10 cellular contexts compared by ENCODE assay signal in the genomic region with DNA sequence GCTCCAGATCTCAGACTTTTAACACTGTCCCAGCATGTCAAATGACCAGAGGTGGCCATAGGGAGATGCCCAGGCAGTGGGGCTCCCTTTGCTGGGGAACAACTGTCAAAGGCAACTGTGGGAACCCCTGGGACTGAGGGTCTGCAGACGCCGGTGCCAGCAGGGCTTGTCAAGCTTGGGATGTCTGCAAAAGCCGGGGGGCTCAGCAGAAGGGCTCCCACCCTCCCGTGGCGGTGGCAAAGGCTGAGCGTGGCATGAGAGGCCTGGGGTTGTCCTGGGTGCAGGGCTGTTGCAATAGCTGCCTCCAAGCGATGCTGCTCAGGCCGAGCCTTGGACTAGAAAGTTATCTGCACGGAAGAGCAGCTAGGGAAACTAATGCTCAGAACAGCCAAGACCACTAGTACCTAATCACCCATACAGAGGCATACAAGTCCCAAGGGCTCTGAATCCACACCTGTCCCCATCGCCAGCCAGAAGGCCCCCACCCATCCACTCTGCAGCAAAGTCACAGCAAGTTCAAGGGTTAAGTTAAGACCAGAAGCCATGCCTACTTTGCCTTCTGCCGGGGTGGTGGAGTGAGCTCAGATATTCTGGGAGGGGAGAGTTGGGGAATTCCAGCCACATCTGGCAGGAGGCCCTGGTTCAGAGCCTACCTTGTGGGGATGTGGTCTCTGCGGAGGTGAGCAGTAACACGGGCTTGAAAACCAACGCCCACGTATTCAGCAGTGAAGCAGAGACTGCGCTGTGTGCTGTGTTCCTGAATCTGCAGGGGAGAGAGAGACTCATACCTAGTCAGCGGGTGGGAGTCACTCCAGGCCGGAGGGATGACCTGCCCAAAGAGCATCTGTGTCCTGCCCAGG. TPM values are rescaled to one million over a fixed set of nuclear protein-coding genes. Genes with fewer than 3 reads are reported as not detected.
DNase-seq lines count a peak whose midpoint lies in the region; ATAC-seq, FAIRE-seq and TF ChIP-seq lines count a peak whose summit lies in the region.
"Had no signal": no experiment of that assay in that cellular context is flagged by ENCODE, and none has a peak within 500 bp of the region (broad histone marks: within the 10 kb centered on the region; RNA-seq: fewer than 3 reads in every experiment).

No MANE protein-coding gene starts in this region.

- TF ChIP-seq POLR2A in GM12892 (IDR thresholded peaks at IDR 0.05; ENCODE audit: low read depth, low read length), result no peak
- TF ChIP-seq POLR2A in H1 (IDR thresholded peaks at IDR 0.05; ENCODE audit: control extremely low read depth in 1 of 2, low read depth in 2 of 2, low read length in 2 of 2), result no peak

- DNase-seq in GM12892 (ENCODE audit: insufficient read length), result peak; percentile 76
- no peak for DNase-seq in H1 (ENCODE audit: low read depth in 1 of 2, low spot score in 2 of 2)
- no peak for DNase-seq in Right ventricle myocardium superior
- DNase-seq in left colon, result no peak
- no peak for DNase-seq in mesenchymal stem cell
- DNase-seq in NCI-H1417 treated with DMSO at 0.1 percent for 48 hours (lab: John Stamatoyannopoulos, UW), result no peak
- DNase-seq: NCI-H187, posterior cingulate gyrus had no signal

- H3K4me1 ChIP-seq in H1 (replicated peaks in 1 of 4; ENCODE audit: control insufficient read depth in 3 of 4, insufficient read depth in 4 of 4, low read length in 3 of 4) (peaks cover 0 to 27% (median 9%) of the 10 kb centered on the region in 4 experiments; a peak in 6 of 7 replicates), mesenchymal stem cell (ENCODE audit: control insufficient read depth, insufficient read depth, low read depth, low read length) (peaks cover 26% of the 10 kb centered on the region)

- no peak overlapping the region for H4K5ac ChIP-seq in H1 (ENCODE audit: insufficient read length, low read depth, low read length)

- H4K8ac ChIP-seq in H1 (ENCODE audit: extremely low read depth, insufficient read depth, low read length) (0 out of 2 replicates have a peak overlapping the region, but pooled peaks have one; percentile 4), mesenchymal stem cell (ENCODE audit: low read length) (no peak overlapping the region)

- H4K20me1 ChIP-seq in H1 (replicated peaks in 1 of 2; ENCODE audit: control insufficient read depth in 1 of 2, insufficient read depth in 2 of 2, low read length in 2 of 2), result peaks cover 10 to 35% of the 10 kb centered on the region in 2 experiments

- CTCF ChIA-PET in H1 (lab: Charles Lee; ENCODE audit: partially characterized antibody), result interaction anchor here (1.0 to 4.4 kb wide), 5 partner anchors 10 to 27 kb away, joined by 3 to 29 read pairs (median 4); no protein-coding TSS in a partner anchor

- H3K27me3 ChIP-seq in H1 (replicated peaks in 1 of 4; ENCODE audit: control insufficient read depth in 3 of 4, extremely low read depth in 1 of 4, insufficient read depth in 3 of 4, low read length in 3 of 4) (peaks cover 0 to 2% (median 0%) of the 10 kb centered on the region in 4 experiments; a peak in 3 of 7 replicates), mesenchymal stem cell (ENCODE audit: control insufficient read depth in 1 of 2, insufficient read depth in 1 of 2, low read length in 2 of 2) (peaks cover 16 to 46% of the 10 kb centered on the region in 2 experiments)

- peak; percentile 99 for FAIRE-seq in GM12892 (lab: Jason Lieb, UNC)
- no peak for FAIRE-seq in H1 (lab: Jason Lieb, UNC)

- no peak for TF ChIP-seq CTCF in H1 (IDR thresholded peaks at IDR 0.05; ENCODE audit: control extremely low read depth in 1 of 3, insufficient read depth in 1 of 3, low read depth in 1 of 3, low read length in 3 of 3)

- no peak overlapping the region for H3K56ac ChIP-seq in H1 (replicated peaks; ENCODE audit: insufficient read length, low read depth, low read length)

- H3K79me1 ChIP-seq in H1 (ENCODE audit: low read depth, low read length) (peaks cover 5% of the 10 kb centered on the region), mesenchymal stem cell (replicated peaks; ENCODE audit: low read length, poor library complexity, severe bottlenecking) (peaks cover 27% of the 10 kb centered on the region)

- TF ChIP-seq EP300 in H1 (IDR thresholded peaks at IDR 0.05; ENCODE audit: borderline replicate concordance in 1 of 2, low read depth in 2 of 2, low read length in 2 of 2), result no peak

- H3K79me2 ChIP-seq in H1 (ENCODE audit: control insufficient read depth in 1 of 2, insufficient read depth in 2 of 2, low read length in 2 of 2), result 0 out of 4 replicates have a peak, but pooled peaks cover 0 to 2% of the 10 kb centered on the region in 2 experiments

- H2AFZ ChIP-seq in H1 (ENCODE audit: low read length) (no peak overlapping the region), mesenchymal stem cell (ENCODE audit: low read depth, low read length) (no peak overlapping the region)

- H3K4me2 ChIP-seq in H1 (ENCODE audit: insufficient read depth in 1 of 2, low read depth in 2 of 2, low read length in 2 of 2) (no peak overlapping the region), mesenchymal stem cell (ENCODE audit: low read length, poor library complexity, severe bottlenecking) (no peak overlapping the region)

- H2BK120ac ChIP-seq in H1 (replicated peaks; ENCODE audit: low read depth, low read length), result no peak overlapping the region
- no peak overlapping the region for H2BK120ac ChIP-seq in mesenchymal stem cell (ENCODE audit: low read depth, low read length)

- no peak overlapping the region for H2BK20ac ChIP-seq in H1 (ENCODE audit: low read length)

- no peak overlapping the region for H2AK5ac ChIP-seq in H1 (ENCODE audit: low read depth, low read length)
- H2AK5ac ChIP-seq in mesenchymal stem cell (ENCODE audit: low read length, severe bottlenecking), result no peak overlapping the region

- peak; percentile 41 for ATAC-seq in GM19455 (IDR thresholded peaks at IDR 0.05; ENCODE audit: unreplicated experiment)
- ATAC-seq in HG03432 (IDR thresholded peaks at IDR 0.05; ENCODE audit: unreplicated experiment), result peak; percentile 47
- no peak for ATAC-seq in Right ventricle myocardium superior (ENCODE audit: poor library complexity)
- no peak for ATAC-seq in left colon

- H3K23ac ChIP-seq in H1 (ENCODE audit: insufficient read length), result no peak overlapping the region
- H3K23ac ChIP-seq in mesenchymal stem cell (ENCODE audit: low read length in 2 of 2), result no peak overlapping the region

- H3K4me3 ChIP-seq in H1 (ENCODE audit: extremely low read depth in 1 of 4, insufficient read depth in 2 of 4, low read depth in 3 of 4, low read length in 4 of 4), result no peak overlapping the region
- H3K4me3 ChIP-seq in mesenchymal stem cell (ENCODE audit: insufficient read depth in 1 of 2, low read depth in 1 of 2, low read length in 2 of 2), result no peak overlapping the region

- H3K36me3 ChIP-seq in H1 (ENCODE audit: control insufficient read depth in 2 of 4, insufficient read depth in 4 of 4, low read length in 3 of 4), result no peaks in the 10 kb centered on the region
- H3K36me3 ChIP-seq in mesenchymal stem cell (ENCODE audit: control insufficient read depth in 1 of 2, insufficient read depth in 2 of 2, low read depth in 1 of 2, low read length in 2 of 2), result peaks cover 0 to 5% of the 10 kb centered on the region in 2 experiments

- no peak overlapping the region for H3K14ac ChIP-seq in H1 (ENCODE audit: insufficient read length)
- no peak overlapping the region for H3K14ac ChIP-seq in mesenchymal stem cell (ENCODE audit: low read length in 2 of 2)

- H3K27ac ChIP-seq in H1 (ENCODE audit: low read depth, low read length) (no peak overlapping the region), mesenchymal stem cell (ENCODE audit: low read length, poor library complexity, severe bottlenecking) (no peak overlapping the region)

- H3K4ac ChIP-seq in H1 (replicated peaks; ENCODE audit: insufficient read length, low read depth, low read length), result no peak overlapping the region
- no peak overlapping the region for H3K4ac ChIP-seq in mesenchymal stem cell (ENCODE audit: low read depth in 1 of 2, low read length in 2 of 2)

- H2BK5ac ChIP-seq in H1 (ENCODE audit: low read depth, low read length) (no peak overlapping the region), mesenchymal stem cell (ENCODE audit: low read depth, low read length, poor library complexity, severe bottlenecking) (no peak overlapping the region)

- 80% methylated on average over 18 of the region's 18 CpGs; no CpG with 5 or more reads in 1 of the 2 experiments for WGBS in H1 (ENCODE audit: extremely low coverage in 1 of 2, insufficient coverage in 1 of 2, insufficient read length in 1 of 2, insufficient replicate concordance in 2 of 2, low coverage in 1 of 2, low lambda C conversion rate in 2 of 2, missing lambda C conversion rate in 1 of 2), 2 experiments
- WGBS in mesenchymal stem cell, result 80% methylated on average over 17 of the region's 18 CpGs

- H4K91ac ChIP-seq in H1 (replicated peaks; ENCODE audit: insufficient read length, low read length), result no peak overlapping the region
- no peak overlapping the region for H4K91ac ChIP-seq in mesenchymal stem cell (ENCODE audit: low read length)

- TF ChIP-seq RAD21 in H1 (IDR thresholded peaks at IDR 0.05 in 1 of 2, conservative IDR thresholded peaks at IDR 0.05 in 1 of 2; ENCODE audit: low read depth in 2 of 2, low read length in 2 of 2), result no peak

- POLR2A ChIA-PET in H1 (lab: Charles Lee; ENCODE audit: partially characterized antibody), result interaction anchor here (0.6 to 1.0 kb wide), 2 partner anchors 105 to 173 kb away, joined by 3 read pairs; partner anchors contain the start of gene PRKRIP1

- H2BK12ac ChIP-seq in H1 (ENCODE audit: low read depth, low read length), result no peak overlapping the region
- no peak overlapping the region for H2BK12ac ChIP-seq in mesenchymal stem cell (ENCODE audit: low read length in 2 of 2)

- intact Hi-C loops in Right ventricle myocardium superior (cut with DNase I), result no loop called here
- intact Hi-C loops in left colon (cut with DNase I, micrococcal nuclease), result no loop called here

- H3K18ac ChIP-seq in H1 (ENCODE audit: extremely low read depth, low read length) (no peak overlapping the region), mesenchymal stem cell (ENCODE audit: low read depth in 1 of 2, low read length in 2 of 2) (no peak overlapping the region)

- H3K9me3 ChIP-seq in H1 (ENCODE audit: insufficient read depth in 2 of 2, low read depth in 1 of 2, low read length in 1 of 2) (no peaks in the 10 kb centered on the region), mesenchymal stem cell (ENCODE audit: control insufficient read depth, low read length) (no peaks in the 10 kb centered on the region)

- peaks cover 12% of the 10 kb centered on the region; the same call in 1 of the 2 replicates for H3K23me2 ChIP-seq in H1 (ENCODE audit: low read depth, low read length)

- H2BK15ac ChIP-seq in H1 (ENCODE audit: low read length) (no peak overlapping the region), mesenchymal stem cell (ENCODE audit: low read depth, poor library complexity, severe bottlenecking) (no peak overlapping the region)

- H3K9ac ChIP-seq in H1 (replicated peaks in 1 of 4; ENCODE audit: extremely low read depth in 1 of 4, low read depth in 3 of 4, low read length in 3 of 4) (no peak overlapping the region), mesenchymal stem cell (ENCODE audit: low read length) (no peak overlapping the region)

RNA-seq across cellular contexts. Expression of gene SH2B2, which starts 4.6 kb away (rescaled TPM):
- 8.3 TPM for polyA plus RNA-seq in GM12892 (2012; ENCODE audit: missing spikeins)
- total RNA-seq in H1 (2021; fragmentation: NEBNext Ultra II Directional; extraction: Animal tissue kit (Norgen Biotek cat#: 25700)), result 17.5 and 18.7 TPM in 2 replicates
- 11.5 and 21.0 TPM in 2 replicates for polyA plus RNA-seq in H1 (2011; rRNA removed)
- polyA plus RNA-seq in H1 (2011; cell fraction: cytosol; rRNA removed), result 11.9 TPM
- 13.6 TPM for polyA plus RNA-seq in H1 (2011; cell fraction: nucleus; rRNA removed)
- 4.5 to 12.5 TPM (median 10.7 TPM) in 4 replicates for polyA plus RNA-seq in H1 (2012, experiment 1 of 2)
- 6.4 TPM for polyA plus RNA-seq in H1 (2012, experiment 2 of 2)
- polyA plus RNA-seq in H1 (2013, experiment 1 of 2), result 6.5 TPM
- polyA plus RNA-seq in H1 (2013, experiment 2 of 2), result 7.5 TPM
- 5.3 and 6.7 TPM in 2 replicates for polyA minus RNA-seq in H1 (2011; rRNA and poly(A)+ RNA removed)
- polyA minus RNA-seq in H1 (2011; cell fraction: cytosol; rRNA and poly(A)+ RNA removed), result 11.3 TPM
- 7.5 TPM for polyA minus RNA-seq in H1 (2011; cell fraction: nucleus; rRNA and poly(A)+ RNA removed)
- total RNA-seq in Right ventricle myocardium superior, result 0.67 TPM
- total RNA-seq in left colon, result 1 to 10 TPM; 3.2 to 3.3 TPM
- 2.3 TPM for polyA plus RNA-seq in mesenchymal stem cell (2013, experiment 1 of 2)
- 1.9 TPM for polyA plus RNA-seq in mesenchymal stem cell (2013, experiment 2 of 2)

Comparison
In these comparisons a context has a peak if more than half of its experiments do, and no peak if none do; other contexts are left out.
1. ATAC-seq: peak in GM19455 (single experiment) and HG03432 (single experiment); none in Right ventricle myocardium superior (single experiment) and left colon (single experiment).